In genomic region chr6:137767465-137767864, GRCh38 we compare ENCODE assay signal across 24 cellular contexts.
DNase-seq lines count a peak whose midpoint lies in the region; ATAC-seq and TF ChIP-seq lines count a peak whose summit lies in the region.
"Had no signal": no experiment of that assay in that cellular context is flagged by ENCODE, and none has a peak within 500 bp of the region (broad histone marks: within the 10 kb centered on the region; RNA-seq: fewer than 3 reads in every experiment).

No MANE protein-coding gene starts in this region.

- H3K27ac ChIP-seq in ACC112 (ENCODE audit: low read depth, low read length) (peak overlapping the region; percentile 89), RWPE2 (ENCODE audit: poor library complexity, severe bottlenecking) (peak overlapping the region; percentile 97), foreskin keratinocyte (peak overlapping the region; percentile 55)
- no peak overlapping the region for H3K27ac ChIP-seq in CD8-positive, alpha-beta T cell (ENCODE audit: low read depth, low read length)
- H3K27ac ChIP-seq: SK-N-MC had no signal

- H2AFZ ChIP-seq in ACC112 (ENCODE audit: low read length, unreplicated experiment) = peak overlapping the region; percentile 55

- CTCF ChIA-PET in CD8-positive, alpha-beta T cell (lab: Charles Lee) = interaction anchor here (1.0 to 1.6 kb wide), 2 partner anchors 177 to 208 kb away, joined by 3 read pairs; no protein-coding TSS in a partner anchor

- peak overlapping the region; percentile 94 for H3K27ac Mint-ChIP-seq in CD8-positive, alpha-beta T cell
- H3K27ac Mint-ChIP-seq: brain, GM23338, nephron progenitor cell had no signal

- no peaks in the 10 kb centered on the region for H3K79me2 ChIP-seq in ACC112 (ENCODE audit: control insufficient read depth, insufficient read depth, low read length, unreplicated experiment)

- ATAC-seq in CD8-positive, alpha-beta T cell = no peak
- ATAC-seq in RWPE2 (ENCODE audit: low read depth) (no peak), foreskin keratinocyte (no peak)
- ATAC-seq: GM23338, right cardiac atrium had no signal

- intact Hi-C loops in CD8-positive, alpha-beta T cell (cut with DNase I, micrococcal nuclease) = no loop called here

- no peak for TF ChIP-seq CTCF in CD8-positive, alpha-beta T cell (IDR thresholded peaks at IDR 0.05)
- no peak for TF ChIP-seq CTCF in RWPE2 (IDR thresholded peaks at IDR 0.05; ENCODE audit: poor library complexity, severe bottlenecking)
- TF ChIP-seq CTCF in foreskin keratinocyte (conservative IDR thresholded peaks at IDR 0.05) = no peak

- H3K36me3 ChIP-seq in ACC112 (ENCODE audit: insufficient read depth, low read length) (no peaks in the 10 kb centered on the region), RWPE2 (ENCODE audit: low read depth) (no peaks in the 10 kb centered on the region)
- no peaks in the 10 kb centered on the region for H3K36me3 ChIP-seq in CD8-positive, alpha-beta T cell (ENCODE audit: insufficient read depth, low read length)
- H3K36me3 ChIP-seq: tibial nerve had no signal

- no peaks in the 10 kb centered on the region for H3K27me3 Mint-ChIP-seq in CD8-positive, alpha-beta T cell (ENCODE audit: low read depth)
- H3K27me3 Mint-ChIP-seq: activated CD4-positive, alpha-beta T cell treated with anti-CD3 and anti-CD28 coated beads, Interleukin-2, amount 10 ng/mL, durations not matched to agents 24 days and 14 days; brain had no signal

- H3K4me1 ChIP-seq in ACC112 (ENCODE audit: control insufficient read depth, insufficient read depth, low read length, unreplicated experiment) (peaks cover 50% of the 10 kb centered on the region), RWPE2 (ENCODE audit: insufficient read depth, poor library complexity, severe bottlenecking) (peaks cover 49% of the 10 kb centered on the region), foreskin keratinocyte (peaks cover 47% of the 10 kb centered on the region)
- peaks cover 14% of the 10 kb centered on the region for H3K4me1 ChIP-seq in CD8-positive, alpha-beta T cell (ENCODE audit: insufficient read depth, low read length)
- H3K4me1 ChIP-seq: tibial nerve had no signal

- H3K27me3 ChIP-seq in ACC112 (ENCODE audit: insufficient read depth, low read length) (no peaks in the 10 kb centered on the region), RWPE2 (ENCODE audit: insufficient read depth, poor library complexity, severe bottlenecking) (no peaks in the 10 kb centered on the region), foreskin keratinocyte (no peaks in the 10 kb centered on the region)
- H3K27me3 ChIP-seq in CD8-positive, alpha-beta T cell (ENCODE audit: insufficient read depth, low read length) = no peaks in the 10 kb centered on the region
- H3K27me3 ChIP-seq: tibial nerve had no signal

- H3K36me3 Mint-ChIP-seq in CD8-positive, alpha-beta T cell = no peaks in the 10 kb centered on the region
- H3K36me3 Mint-ChIP-seq: brain had no signal

- POLR2A ChIA-PET in CD8-positive, alpha-beta T cell (lab: Charles Lee) = interaction anchor here (1.8 kb wide), 1 partner anchor 54 kb away, joined by 4 read pairs; no protein-coding TSS in a partner anchor

- peaks cover 22% of the 10 kb centered on the region for H3K4me1 Mint-ChIP-seq in CD8-positive, alpha-beta T cell (ENCODE audit: low read depth)
- H3K4me1 Mint-ChIP-seq: brain, GM23338 had no signal

- no peaks in the 10 kb centered on the region for H3K9me3 ChIP-seq in CD8-positive, alpha-beta T cell (ENCODE audit: low read length)
- no peaks in the 10 kb centered on the region for H3K9me3 ChIP-seq in RWPE2 (ENCODE audit: severe bottlenecking)

- no peaks in the 10 kb centered on the region for H3K9me3 Mint-ChIP-seq in CD8-positive, alpha-beta T cell
- H3K9me3 Mint-ChIP-seq: GM23338, nephron progenitor cell had no signal

- no peak overlapping the region for H3K4me3 Mint-ChIP-seq in CD8-positive, alpha-beta T cell
- H3K4me3 Mint-ChIP-seq: brain, GM23338, nephron progenitor cell had no signal

- DNase-seq in CD8-positive, alpha-beta T cell = no peak
- no peak for DNase-seq in RWPE2 (ENCODE audit: low spot score)
- DNase-seq in foreskin keratinocyte = no peak
- DNase-seq in H4 (ENCODE audit: low spot score) = no peak
- DNase-seq in NCI-H146 treated with DMSO at 0.1 percent for 48 hours (lab: John Stamatoyannopoulos, UW; ENCODE audit: unreplicated experiment) = no peak
- no peak for DNase-seq in HCEC 1CT
- DNase-seq in COLO829 (ENCODE audit: low spot score) = no peak
- DNase-seq: activated CD8-positive, alpha-beta memory T cell treated with anti-CD3 and anti-CD28 coated beads, Interleukin-2, amount 50 U/mL, for 4 hours; C1 segment of cervical spinal cord; DMS 273 treated with DMSO at 0.1 percent for 48 hours; hypothalamus; midbrain; NCI-H187; NCI-H2171 treated with DMSO at 0.1 percent for 48 hours; NCI-H524 treated with DMSO at 0.1 percent for 48 hours; nephron progenitor cell; NK-92 treated with Interleukin-12 subunit alpha and Interleukin-12 subunit beta, amount 100 ng/mL, for 24 hours; right cardiac atrium had no signal

- H3K4me3 ChIP-seq in ACC112 (ENCODE audit: low read depth, low read length) (no peak overlapping the region), RWPE2 (ENCODE audit: severe bottlenecking) (no peak overlapping the region)
- no peak overlapping the region for H3K4me3 ChIP-seq in CD8-positive, alpha-beta T cell (ENCODE audit: low read depth, low read length)
- H3K4me3 ChIP-seq: GM23338, SK-N-MC, tibial nerve had no signal
